Comparison of ENCODE assay signal across 8 cellular contexts in the genomic region with DNA sequence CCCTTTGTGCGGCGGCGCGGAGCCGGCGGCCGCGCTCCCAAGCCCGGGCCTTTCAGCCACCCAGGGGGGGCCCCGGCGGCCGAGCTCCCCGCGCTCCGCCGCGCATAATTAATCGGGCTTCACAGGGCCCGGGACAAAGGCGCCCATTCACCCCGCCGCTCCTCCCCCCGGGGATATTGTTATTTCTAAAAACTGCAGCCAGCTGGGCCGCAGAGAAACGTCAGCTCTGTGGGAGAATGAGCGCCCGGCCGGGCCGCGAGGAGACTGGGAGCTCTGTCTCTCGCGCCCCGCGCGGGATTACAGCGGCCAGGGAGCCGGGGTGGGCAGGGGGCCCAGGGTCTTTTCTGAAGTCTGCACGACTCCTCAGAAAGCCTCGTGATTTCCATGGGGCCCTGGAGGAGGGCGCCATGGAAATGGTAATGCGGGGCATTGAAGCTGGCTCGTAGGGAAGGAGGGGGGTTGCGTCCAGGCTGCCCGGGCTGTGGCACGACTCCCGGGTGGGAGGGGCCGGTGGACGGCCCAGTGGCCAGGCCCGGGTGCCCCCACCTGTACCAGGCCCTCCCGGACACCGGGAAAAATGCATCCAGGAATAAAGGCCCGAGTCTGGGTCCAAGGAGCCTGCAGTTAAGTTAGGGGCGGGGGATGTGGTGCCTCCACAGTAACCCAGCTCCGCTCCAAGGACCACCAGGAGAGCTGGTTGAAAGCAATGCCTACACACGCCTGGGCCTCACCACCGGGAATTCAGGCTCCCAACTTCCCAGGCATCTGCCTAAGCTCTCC.
DNase-seq lines count a peak whose midpoint lies in the region; ATAC-seq and TF ChIP-seq lines count a peak whose summit lies in the region.

No MANE protein-coding gene starts in this region.

- peak overlapping the region; percentile 44 for H3K27ac ChIP-seq in iPS-18a (ENCODE audit: low read length)

- H3K4me3 ChIP-seq in astrocyte of the spinal cord (ENCODE audit: low read depth, low read length) = peak overlapping the region; percentile 2
- H3K4me3 ChIP-seq in iPS-18a (ENCODE audit: low read length) = peak overlapping the region; percentile 18

- H3K27me3 ChIP-seq in iPS-18a (ENCODE audit: control insufficient read depth, insufficient read depth, low read length) = peaks cover 26% of the 10 kb centered on the region

- H3K9ac ChIP-seq in iPS-18a (ENCODE audit: low read length) = peak overlapping the region; percentile 41

- TF ChIP-seq CTCF in astrocyte of the spinal cord (IDR thresholded peaks at IDR 0.05; ENCODE audit: low read depth, low read length) = no peak
- TF ChIP-seq CTCF in GM13976 (IDR thresholded peaks at IDR 0.05; ENCODE audit: borderline replicate concordance, control extremely low read depth, extremely low read depth, insufficient read depth, missing control alignments) = no peak

- ATAC-seq in GM18498 (IDR thresholded peaks at IDR 0.05; ENCODE audit: unreplicated experiment) = no peak

- no peaks in the 10 kb centered on the region for H3K36me3 ChIP-seq in iPS-18a (ENCODE audit: control insufficient read depth, low read depth, low read length)

- in situ Hi-C loops in G401 (cut with HindIII; ENCODE audit: low sequenced_read_pairs) = no loop called here
- in situ Hi-C loops in astrocyte of the spinal cord (cut with HindIII; ENCODE audit: low sequenced_read_pairs) = no loop called here
- in situ Hi-C loops in GM13976 (cut with MboI; ENCODE audit: low sequenced_read_pairs, unreplicated experiment) = no loop called here

- H3K4me1 ChIP-seq in iPS-18a (ENCODE audit: control insufficient read depth, low read depth, low read length) = peaks cover 21% of the 10 kb centered on the region

- no peaks in the 10 kb centered on the region for H3K9me3 ChIP-seq in iPS-18a (ENCODE audit: control insufficient read depth, low read depth, low read length)

- peak; percentile 47 for DNase-seq in G401 (ENCODE audit: low spot score)
- DNase-seq in astrocyte of the spinal cord (ENCODE audit: low read depth, low spot score) = peak; percentile 79
- DNase-seq in putamen (ENCODE audit: low spot score) = peak; percentile 98
- DNase-seq in NOMO-1 treated with DMSO at 0.1 percent for 48 hours (lab: John Stamatoyannopoulos, UW; ENCODE audit: unreplicated experiment) = no peak
- no peak for DNase-seq in dedifferentiated amniotic fluid mesenchymal stem cell (ENCODE audit: extremely low spot score)
- DNase-seq in GM13976 (ENCODE audit: low spot score) = no peak

Comparison
In these comparisons a context has a peak if more than half of its experiments do, and no peak if none do; other contexts are left out.
1. DNase-seq: peak in G401 (single experiment), astrocyte of the spinal cord (single experiment) and putamen (single experiment); none in NOMO-1 treated with DMSO at 0.1 percent for 48 hours (single experiment), dedifferentiated amniotic fluid mesenchymal stem cell (single experiment) and GM13976 (single experiment).